ENCODE assay signal across 9 cellular contexts in the genomic region with DNA sequence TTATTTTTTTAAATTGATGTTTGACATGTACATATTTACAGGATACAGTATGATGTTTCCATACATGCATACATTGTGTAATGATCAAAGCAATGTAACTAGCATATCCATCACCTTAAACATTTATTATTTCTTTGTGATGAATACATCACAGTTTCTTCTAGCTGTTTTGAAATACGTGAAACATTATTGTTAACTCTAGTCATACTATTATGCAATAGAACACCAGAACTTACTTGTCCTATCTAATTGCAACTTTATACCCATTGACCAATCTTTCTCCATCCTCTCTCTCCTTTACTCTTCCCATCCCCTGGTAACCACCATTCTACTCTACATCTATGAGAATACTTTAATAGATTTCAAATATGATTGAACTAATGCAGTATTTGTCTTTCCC.
"Had no signal": no experiment of that assay in that cellular context is flagged by ENCODE, and none has a peak within 500 bp of the region (broad histone marks: within the 10 kb centered on the region; RNA-seq: fewer than 3 reads in every experiment).

No MANE protein-coding gene starts in this region.

- FAIRE-seq: HTR-8/SVneo, K562 had no signal

- H3K27ac Mint-ChIP-seq: HFFc6 had no signal

- ATAC-seq: HCT116, K562 had no signal

- DNase-seq: GM23248, GOT3, H7, HFFc6, KG1 had no signal

- H3K4me3 Mint-ChIP-seq: HFFc6 had no signal

- H3K4me3 ChIP-seq: GM23248, HAP-1, K562 had no signal

- H3K9me3 Mint-ChIP-seq: HFFc6 had no signal
